8 cellular contexts compared by ENCODE assay signal in genomic region chr3:25664066-25664809, GRCh38. TPM values are rescaled to one million over a fixed set of nuclear protein-coding genes. Genes with fewer than 3 reads are reported as not detected.
DNase-seq lines count a peak whose midpoint lies in the region; ATAC-seq and TF ChIP-seq lines count a peak whose summit lies in the region.

No MANE protein-coding gene starts in this region.

- no peaks in the 10 kb centered on the region for H3K27me3 Mint-ChIP-seq in activated CD4-positive, alpha-beta T cell treated with anti-CD3 and anti-CD28 coated beads, Interleukin-2, amount 10 ng/mL, durations not matched to agents 24 days and 14 days

- H3K9ac ChIP-seq in HUES6 (ENCODE audit: low read length): peak overlapping the region; percentile 97
- peak overlapping the region; percentile 86 to 98 for H3K9ac ChIP-seq in colonic mucosa (ENCODE audit: low read depth in 2 of 2, low read length in 2 of 2)
- peak overlapping the region; percentile 95 to 96 for H3K9ac ChIP-seq in liver (ENCODE audit: low read depth in 1 of 2, low read length in 2 of 2)

- H3K4me3 ChIP-seq in HUES6 (ENCODE audit: low read depth, low read length) (peak overlapping the region; percentile 76), colonic mucosa (peak overlapping the region; percentile 72), liver (ENCODE audit: low read depth in 1 of 3, low read length in 3 of 3) (peak overlapping the region; percentile 59 to 99 (median 73))

- in situ Hi-C loops in Caki2 (cut with HindIII; ENCODE audit: low pct_unique_long_range_greater_than_20kb, low sequenced_read_pairs): no loop called here

- peaks cover 17% of the 10 kb centered on the region for H3K36me3 Mint-ChIP-seq in activated CD4-positive, alpha-beta T cell treated with anti-CD3 and anti-CD28 coated beads, Interleukin-2, amount 10 ng/mL, durations not matched to agents 24 days and 14 days (ENCODE audit: low read depth)

- H3K27ac Mint-ChIP-seq in activated CD4-positive, alpha-beta T cell treated with anti-CD3 and anti-CD28 coated beads, Interleukin-2, amount 10 ng/mL, durations not matched to agents 24 days and 14 days: peak overlapping the region; percentile 99

- H3K36me3 ChIP-seq in HUES6 (ENCODE audit: control insufficient read depth, insufficient read depth, low read length): no peaks in the 10 kb centered on the region
- no peaks in the 10 kb centered on the region for H3K36me3 ChIP-seq in colonic mucosa
- no peaks in the 10 kb centered on the region for H3K36me3 ChIP-seq in liver (ENCODE audit: control insufficient read depth in 4 of 4, insufficient read depth in 3 of 4, low read depth in 1 of 4, low read length in 3 of 4)

- H3K27ac ChIP-seq in HUES6 (ENCODE audit: low read depth, low read length) (peak overlapping the region; percentile 82; the same call in 1 of the 2 replicates), colonic mucosa (peak overlapping the region; percentile 95), liver (ENCODE audit: low read depth in 1 of 2, low read length in 2 of 2) (peak overlapping the region; percentile 94 to 97)

- TF ChIP-seq CTCF in colonic mucosa (IDR thresholded peaks at IDR 0.05) (no peak), liver (IDR thresholded peaks at IDR 0.05; ENCODE audit: low read depth, low read length, missing input control) (no peak)

- H3K4me1 ChIP-seq in HUES6 (ENCODE audit: control insufficient read depth, insufficient read depth, low read length) (peaks cover 20% of the 10 kb centered on the region), colonic mucosa (no peaks in the 10 kb centered on the region), liver (ENCODE audit: control insufficient read depth in 4 of 4, insufficient read depth in 4 of 4, low read length in 3 of 4) (peaks cover 2 to 18% (median 14%) of the 10 kb centered on the region in 4 donors)

- H3K9me3 ChIP-seq in HUES6 (ENCODE audit: control insufficient read depth, insufficient read depth, low read depth, low read length): no peaks in the 10 kb centered on the region
- no peaks in the 10 kb centered on the region for H3K9me3 ChIP-seq in colonic mucosa
- H3K9me3 ChIP-seq in liver (ENCODE audit: control insufficient read depth in 4 of 4, low read length in 3 of 4): no peaks in the 10 kb centered on the region

- DNase-seq in Caki2 (ENCODE audit: low read depth) (peak; percentile 48), colonic mucosa (peak; percentile 81), Kasumi-1 (lab: John Stamatoyannopoulos, UW) (no peak)
- DNase-seq in activated CD4-positive, alpha-beta T cell treated with anti-CD3 and anti-CD28 coated beads, Interleukin-2, amount 10 ng/mL, durations not matched to agents 24 days and 14 days: peak; percentile 87
- peak; percentile 58 to 64 for DNase-seq in stimulated activated CD4-positive, alpha-beta T cell treated with anti-CD3 and anti-CD28 coated beads, Interleukin-4, amount 100 ng/mL, for 4 hours

- peak; percentile 18 for ATAC-seq in GM21367 (IDR thresholded peaks at IDR 0.05; ENCODE audit: unreplicated experiment)

- TF ChIP-seq RAD21 in liver (IDR thresholded peaks at IDR 0.05): no peak

- peaks cover 42% of the 10 kb centered on the region for H3K4me1 Mint-ChIP-seq in activated CD4-positive, alpha-beta T cell treated with anti-CD3 and anti-CD28 coated beads, Interleukin-2, amount 10 ng/mL, durations not matched to agents 24 days and 14 days

- H3K9me3 Mint-ChIP-seq in activated CD4-positive, alpha-beta T cell treated with anti-CD3 and anti-CD28 coated beads, Interleukin-2, amount 10 ng/mL, durations not matched to agents 24 days and 14 days: no peaks in the 10 kb centered on the region

- under 1% methylated on average over 106 of the region's 106 CpGs for WGBS in liver

- H3K27me3 ChIP-seq in HUES6 (ENCODE audit: control insufficient read depth, insufficient read depth, low read length) (no peaks in the 10 kb centered on the region), colonic mucosa (no peaks in the 10 kb centered on the region), liver (ENCODE audit: control insufficient read depth in 4 of 4, insufficient read depth in 4 of 4, low read length in 3 of 4) (no peaks in the 10 kb centered on the region)

- H3K4me3 Mint-ChIP-seq in activated CD4-positive, alpha-beta T cell treated with anti-CD3 and anti-CD28 coated beads, Interleukin-2, amount 10 ng/mL, durations not matched to agents 24 days and 14 days: peak overlapping the region; percentile 100

- intact Hi-C loops in activated CD4-positive, alpha-beta T cell treated with anti-CD3 and anti-CD28 coated beads, Interleukin-2, amount 10 ng/mL, durations not matched to agents 24 days and 14 days (cut with micrococcal nuclease): loop anchor here (1.0 to 5.0 kb wide), 3 partner anchors 63 to 193 kb away; no protein-coding TSS in a partner anchor
- intact Hi-C loops in colonic mucosa (cut with DNase I): loop anchor here (5.0 kb wide), 1 partner anchor 118 kb away; the partner anchor contains the start of gene NGLY1

TF ChIP-seq in liver, 16 proteins besides CTCF, POLR2A, EP300 and RAD21:
- no peak for TF ChIP-seq MAX (IDR thresholded peaks at IDR 0.05)
- TF ChIP-seq RXRA (IDR thresholded peaks at IDR 0.05): peak in 1 of 2 donors; percentile 36
- TF ChIP-seq GABPA (IDR thresholded peaks at IDR 0.05 in 1 of 2, conservative IDR thresholded peaks at IDR 0.05 in 1 of 2): no peak
- TF ChIP-seq HNF4A (conservative IDR thresholded peaks at IDR 0.05): no peak
- TF ChIP-seq EGR1 (IDR thresholded peaks at IDR 0.05; ENCODE audit: low read depth in 2 of 2): peak; percentile 81 to 92
- TF ChIP-seq YY1 (IDR thresholded peaks at IDR 0.05): no peak
- TF ChIP-seq ZBTB33 (IDR thresholded peaks at IDR 0.05): no peak
- no peak for TF ChIP-seq TAF1 (conservative IDR thresholded peaks at IDR 0.05)

RNA-seq across cellular contexts. Expression of gene TOP2B, which starts 0.5 kb away (rescaled TPM):
- total RNA-seq in Caki2 (2014; rRNA removed; shearing (Covaris generic); ENCODE audit: low replicate concordance): 40.0 and 49.7 TPM in 2 replicates
- total RNA-seq in activated CD4-positive, alpha-beta T cell treated with anti-CD3 and anti-CD28 coated beads, Interleukin-2, amount 10 ng/mL, durations not matched to agents 24 days and 14 days: 137 and 147 TPM in 2 replicates
- total RNA-seq in colonic mucosa (100 to 1,000 TPM; 105 TPM), liver (10 to 100 TPM; 46.7 to 52.9 TPM)
- polyA plus RNA-seq in liver: 10 to 100 TPM; 13.5 to 22.4 TPM

Comparison
In these comparisons a context has a peak if more than half of its experiments do, and no peak if none do; other contexts are left out.
1. DNase-seq: peak in Caki2 (single experiment), activated CD4-positive, alpha-beta T cell treated with anti-CD3 and anti-CD28 coated beads, Interleukin-2, amount 10 ng/mL, durations not matched to agents 24 days and 14 days (single experiment), colonic mucosa (single experiment) and stimulated activated CD4-positive, alpha-beta T cell treated with anti-CD3 and anti-CD28 coated beads, Interleukin-4, amount 100 ng/mL, for 4 hours (2 of 2); none in Kasumi-1 (0 of 2).
2. Peak in every context shown above with its lines, with median percentiles within 50 percentile points of each other: H3K27ac ChIP-seq, H3K4me3 ChIP-seq and H3K9ac ChIP-seq.